8 cellular contexts compared by ENCODE assay signal in the genomic region with DNA sequence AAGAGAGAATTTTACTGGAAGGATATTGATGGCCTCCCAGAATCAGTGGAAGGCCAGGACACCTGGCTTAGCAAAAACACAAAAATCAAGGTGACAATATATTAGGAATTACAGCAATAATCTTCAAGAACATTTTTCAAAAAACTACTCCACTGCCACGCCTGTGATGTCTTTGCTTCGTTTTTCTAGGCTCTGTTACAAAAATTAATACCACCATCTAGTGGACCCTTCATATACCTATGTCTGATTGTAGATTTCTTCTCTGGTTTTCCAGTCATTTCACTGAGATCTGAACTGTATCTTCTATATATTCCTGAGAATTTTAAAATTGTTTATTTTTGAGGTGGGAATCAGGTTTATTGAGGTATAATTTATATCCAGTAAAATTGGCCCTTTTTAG. TPM values are rescaled to one million over a fixed set of nuclear protein-coding genes. Genes with fewer than 3 reads are reported as not detected.
DNase-seq lines count a peak whose midpoint lies in the region; ATAC-seq and TF ChIP-seq lines count a peak whose summit lies in the region.

No MANE protein-coding gene starts in this region.

- H3K36me3 Mint-ChIP-seq in Calu3 (ENCODE audit: insufficient read depth, unreplicated experiment) (peaks cover 18% of the 10 kb centered on the region), WTC11 (no peaks in the 10 kb centered on the region)

- 2% methylated on average over 2 of the region's 2 CpGs for WGBS in right cardiac atrium

- H3K27me3 ChIP-seq in right cardiac atrium (ENCODE audit: control insufficient read depth, insufficient read depth), result no peaks in the 10 kb centered on the region
- H3K27me3 ChIP-seq in HAP-1 (ENCODE audit: low read depth), result no peaks in the 10 kb centered on the region

- peak overlapping the region; percentile 23 for H3K27ac Mint-ChIP-seq in Calu3 (ENCODE audit: unreplicated experiment)
- H3K27ac Mint-ChIP-seq in WTC11, result no peak overlapping the region

- DNase-seq in Calu3 (no peak), NOMO-1 (lab: John Stamatoyannopoulos, UW; ENCODE audit: unreplicated experiment in 2 of 2) (peak; percentile 26 to 69), fibroblast of villous mesenchyme (ENCODE audit: low read depth) (peak; percentile 31), WTC11 (ENCODE audit: low spot score) (no peak), mucosa of descending colon (no peak), right cardiac atrium (no peak), HAP-1 (ENCODE audit: low spot score in 2 of 2) (no peak)

- H3K4me1 ChIP-seq in mucosa of descending colon (ENCODE audit: low read depth) (no peaks in the 10 kb centered on the region), right cardiac atrium (ENCODE audit: control insufficient read depth, insufficient read depth, low read length) (no peaks in the 10 kb centered on the region), HAP-1 (peaks cover 5% of the 10 kb centered on the region)

- H3K9me3 Mint-ChIP-seq in Calu3 (ENCODE audit: low read depth, unreplicated experiment), result peaks cover 3% of the 10 kb centered on the region
- H3K9me3 Mint-ChIP-seq in WTC11, result peaks cover 7% of the 10 kb centered on the region

- no peaks in the 10 kb centered on the region for H3K27me3 Mint-ChIP-seq in Calu3 (ENCODE audit: unreplicated experiment)
- peaks cover 8% of the 10 kb centered on the region; the same call in 1 of the 2 replicates for H3K27me3 Mint-ChIP-seq in WTC11 (ENCODE audit: low read depth)

- BruUV-seq in Calu3 (replicated peaks; lab: Mats Ljungman, UMichigan), result no TSS peak

- H3K36me3 ChIP-seq in mucosa of descending colon (ENCODE audit: low read depth) (no peaks in the 10 kb centered on the region), HAP-1 (replicated peaks) (no peaks in the 10 kb centered on the region)

- in situ Hi-C loops in HAP-1 (cut with MboI; ENCODE audit: low sequenced_read_pairs), result loop anchor here (10.0 to 25.0 kb wide), 2 partner anchors 115 to 498 kb away; a partner anchor contains a TSS

- intact Hi-C loops in Calu3 (cut with micrococcal nuclease; ENCODE audit: unreplicated experiment) (loop anchor here (1.0 to 10.0 kb wide), 2 partner anchors 475 to 507 kb away; no protein-coding TSS in a partner anchor), mucosa of descending colon (cut with DNase I, micrococcal nuclease) (no loop called here), right cardiac atrium (cut with DNase I) (loop anchor here in 1 of 4 donors (10.0 kb wide), 1 partner anchor 105 kb away; no protein-coding TSS in a partner anchor)

- H3K9me3 ChIP-seq in mucosa of descending colon (no peaks in the 10 kb centered on the region), right cardiac atrium (ENCODE audit: control insufficient read depth, low read length) (no peaks in the 10 kb centered on the region), HAP-1 (no peaks in the 10 kb centered on the region)

- H3K4me1 Mint-ChIP-seq in Calu3 (ENCODE audit: low read depth, unreplicated experiment) (peaks cover 3% of the 10 kb centered on the region), WTC11 (peaks cover 2% of the 10 kb centered on the region)

- H3K4me3 Mint-ChIP-seq in Calu3 (ENCODE audit: low read depth, unreplicated experiment) (no peak overlapping the region), WTC11 (no peak overlapping the region)

- peak; percentile 14 for TF ChIP-seq CTCF in Calu3 (IDR thresholded peaks at IDR 0.05; ENCODE audit: unreplicated experiment)
- TF ChIP-seq CTCF in fibroblast of villous mesenchyme (IDR thresholded peaks at IDR 0.05; ENCODE audit: insufficient read depth, low read depth, low read length), result peak; percentile 29
- TF ChIP-seq CTCF in WTC11 (IDR thresholded peaks at IDR 0.05), result no peak
- TF ChIP-seq CTCF in mucosa of descending colon (IDR thresholded peaks at IDR 0.05), result no peak

- POLR2A ChIA-PET in WTC11 (lab: Charles Lee), result no interaction called here

- no peak overlapping the region for H3K27ac ChIP-seq in right cardiac atrium (ENCODE audit: low read length)

- peak; percentile 48 for ATAC-seq in GM21528 (IDR thresholded peaks at IDR 0.05; ENCODE audit: low FRiP score, unreplicated experiment)
- no peak for ATAC-seq in WTC11
- ATAC-seq in mucosa of descending colon, result no peak
- no peak for ATAC-seq in right cardiac atrium

- CTCF ChIA-PET in Calu3 (lab: Charles Lee) (no interaction called here), WTC11 (lab: Charles Lee) (no interaction called here)

- H3K4me3 ChIP-seq in fibroblast of villous mesenchyme (ENCODE audit: low read depth, low read length) (no peak overlapping the region), mucosa of descending colon (no peak overlapping the region), right cardiac atrium (ENCODE audit: low read length) (no peak overlapping the region), HAP-1 (no peak overlapping the region)

TF ChIP-seq in WTC11, 78 proteins besides CTCF, POLR2A, EP300 and RAD21:
- TF ChIP-seq, protein P1, sequence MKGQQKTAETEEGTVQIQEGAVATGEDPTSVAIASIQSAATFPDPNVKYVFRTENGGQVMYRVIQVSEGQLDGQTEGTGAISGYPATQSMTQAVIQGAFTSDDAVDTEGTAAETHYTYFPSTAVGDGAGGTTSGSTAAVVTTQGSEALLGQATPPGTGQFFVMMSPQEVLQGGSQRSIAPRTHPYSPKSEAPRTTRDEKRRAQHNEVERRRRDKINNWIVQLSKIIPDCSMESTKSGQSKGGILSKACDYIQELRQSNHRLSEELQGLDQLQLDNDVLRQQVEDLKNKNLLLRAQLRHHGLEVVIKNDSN (CRISPR knock-in tag; IDR thresholded peaks at IDR 0.05), result no peak
- TF ChIP-seq SP1 (CRISPR knock-in tag; conservative IDR thresholded peaks at IDR 0.05) (no peak), PRRX2 (CRISPR knock-in tag; IDR thresholded peaks at IDR 0.05) (no peak), TEAD4 (CRISPR knock-in tag; IDR thresholded peaks at IDR 0.05) (no peak), ESRRA (CRISPR knock-in tag; IDR thresholded peaks at IDR 0.05; ENCODE audit: borderline replicate concordance) (no peak), CREM (CRISPR knock-in tag; IDR thresholded peaks at IDR 0.05) (no peak), JAZF1 (CRISPR knock-in tag; IDR thresholded peaks at IDR 0.05) (no peak), CBFB (CRISPR knock-in tag; IDR thresholded peaks at IDR 0.05; ENCODE audit: low read depth) (no peak), IRF2 (CRISPR knock-in tag; IDR thresholded peaks at IDR 0.05; ENCODE audit: borderline replicate concordance, low read depth) (no peak), CREB1 (CRISPR knock-in tag; IDR thresholded peaks at IDR 0.05) (no peak), MYBL2 (CRISPR knock-in tag; IDR thresholded peaks at IDR 0.05) (no peak)
- TF ChIP-seq, protein P2, sequence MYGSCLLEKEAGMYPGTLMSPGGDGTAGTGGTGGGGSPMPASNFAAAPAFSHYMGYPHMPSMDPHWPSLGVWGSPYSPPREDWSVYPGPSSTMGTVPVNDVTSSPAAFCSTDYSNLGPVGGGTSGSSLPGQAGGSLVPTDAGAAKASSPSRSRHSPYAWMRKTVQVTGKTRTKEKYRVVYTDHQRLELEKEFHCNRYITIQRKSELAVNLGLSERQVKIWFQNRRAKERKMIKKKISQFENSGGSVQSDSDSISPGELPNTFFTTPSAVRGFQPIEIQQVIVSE (CRISPR knock-in tag; IDR thresholded peaks at IDR 0.05; ENCODE audit: borderline replicate concordance), result no peak

RNA-seq across cellular contexts. Expression of a gene that starts 5.6 kb away (rescaled TPM):
- total RNA-seq in Calu3 (2022), result 61.6 and 72.0 TPM in 2 replicates
- 46.7 and 57.0 TPM in 2 replicates for total RNA-seq in fibroblast of villous mesenchyme
- 19.8 to 24.9 TPM (median 21.6 TPM) in 3 replicates for total RNA-seq in WTC11 (2021)
- 10 to 100 TPM; 25.8 to 31.0 (median 27.8) TPM for total RNA-seq in mucosa of descending colon
- 10 to 100 TPM; 21.6 to 34.0 (median 26.8) TPM for total RNA-seq in right cardiac atrium
- 10.0 TPM for polyA plus RNA-seq in right cardiac atrium

RNA-seq across cellular contexts. Expression of a gene that starts 10.6 kb away (rescaled TPM):
- total RNA-seq in Calu3 (2022), result 171 and 194 TPM in 2 replicates
- 41.9 and 52.2 TPM in 2 replicates for total RNA-seq in fibroblast of villous mesenchyme
- total RNA-seq in WTC11 (2021), result 125 to 136 TPM (median 128 TPM) in 3 replicates
- 10 to 100 TPM; 20.2 to 44.7 (median 35.4) TPM for total RNA-seq in mucosa of descending colon
- total RNA-seq in right cardiac atrium, result 10 to 100 TPM; 34.2 to 38.3 (median 36.3) TPM
- 17.2 TPM for polyA plus RNA-seq in right cardiac atrium

RNA-seq across cellular contexts. Expression of a gene that starts 53.8 kb away (rescaled TPM):
- total RNA-seq in Calu3 (2022), result 6.6 and 9.5 TPM in 2 replicates
- total RNA-seq in fibroblast of villous mesenchyme, result 4.5 and 7.8 TPM in 2 replicates
- total RNA-seq in WTC11 (2021), result 2.8 to 3.0 TPM (median 3.0 TPM) in 3 replicates
- 1 to 10 TPM; 1.7 to 3.3 (median 2.0) TPM for total RNA-seq in mucosa of descending colon
- 10 to 100 TPM in 1 of 4 donors, 1 to 10 TPM in 3; 6.1 to 11.0 (median 8.2) TPM for total RNA-seq in right cardiac atrium
- 6.0 TPM for polyA plus RNA-seq in right cardiac atrium

Comparison
In these comparisons a context has a peak if more than half of its experiments do, and no peak if none do; other contexts are left out.
1. DNase-seq: peak in NOMO-1 (2 of 2) and fibroblast of villous mesenchyme (single experiment); none in Calu3 (single experiment), WTC11 (single experiment), mucosa of descending colon (0 of 3), right cardiac atrium (0 of 3) and HAP-1 (0 of 2).
2. CTCF ChIP-seq: peak in Calu3 (single experiment) and fibroblast of villous mesenchyme (single experiment); none in WTC11 (single experiment) and mucosa of descending colon (single experiment).